In genomic region chr16:369866-370436, GRCh38 we compare ENCODE assay signal across 1 cellular context.
TF ChIP-seq lines count a peak whose summit lies in the region.

No MANE protein-coding gene starts in this region.

TF ChIP-seq in GM12878, 131 proteins besides CTCF, POLR2A, EP300 and RAD21:
- no peak for TF ChIP-seq USF1 (IDR thresholded peaks at IDR 0.05; ENCODE audit: borderline replicate concordance, extremely low read length, insufficient read depth, low read depth, low read length)
